Comparison of ENCODE assay signal across 8 cellular contexts in genomic region chr20:13793001-13793400, GRCh38.
"Had no signal": no experiment of that assay in that cellular context is flagged by ENCODE, and none has a peak within 500 bp of the region (broad histone marks: within the 10 kb centered on the region; RNA-seq: fewer than 3 reads in every experiment).

No MANE protein-coding gene starts in this region.

- FAIRE-seq: H1, H54, K562 had no signal

- H3K4me2 ChIP-seq: GM23338 had no signal

- H2AFZ ChIP-seq: GM23338 had no signal

- DNase-seq: H9, HCEC 1CT, IMR-90 had no signal

- H3K27ac ChIP-seq: HL-60 had no signal

- ATAC-seq: GM23338, K562 had no signal

- H3K4me3 ChIP-seq: GM23338, K562 had no signal
